8 cellular contexts compared by ENCODE assay signal in the genomic region with DNA sequence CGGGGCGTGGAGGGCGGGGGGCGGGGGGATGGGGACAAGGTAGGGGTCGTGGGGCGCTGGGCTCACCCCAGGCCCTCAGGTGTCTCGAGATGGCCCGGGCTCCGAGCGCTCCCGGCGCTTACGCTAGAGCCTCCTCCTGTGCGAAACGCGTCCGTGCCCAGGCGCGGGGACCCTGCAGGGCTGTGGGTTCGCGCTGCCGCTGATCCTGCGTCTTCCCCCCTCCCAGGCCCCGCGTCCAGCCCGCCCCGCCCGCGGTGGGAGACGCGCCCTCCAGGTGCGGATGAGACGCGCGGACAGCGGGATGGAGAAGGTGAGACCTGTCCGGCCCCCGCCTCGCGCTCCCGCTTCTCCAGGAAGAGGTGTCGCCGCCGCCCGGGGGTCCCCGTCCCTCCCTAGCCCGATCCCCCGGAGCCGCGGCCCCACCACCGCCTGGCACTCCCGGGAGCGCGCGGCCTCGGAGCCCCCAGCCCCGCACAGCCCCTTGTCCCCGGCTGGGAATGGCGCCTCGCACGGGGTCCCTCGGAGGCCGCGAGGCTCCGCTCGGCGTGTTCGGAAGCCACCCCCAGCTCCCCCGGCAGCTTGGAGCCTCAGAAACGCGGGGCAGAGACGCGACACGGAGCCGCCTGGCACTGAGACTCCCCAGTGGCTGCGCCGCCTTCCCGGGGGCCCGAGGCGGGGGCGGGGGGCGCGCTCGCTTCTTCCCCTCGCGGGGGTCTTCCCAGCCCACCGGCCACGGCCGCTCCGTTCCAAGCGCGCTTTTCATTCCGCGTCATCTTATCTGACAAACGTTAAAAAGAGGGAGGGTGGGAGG. TPM values are rescaled to one million over a fixed set of nuclear protein-coding genes. Genes with fewer than 3 reads are reported as not detected.
DNase-seq lines count a peak whose midpoint lies in the region; ATAC-seq and FAIRE-seq lines count a peak whose summit lies in the region.

No MANE protein-coding gene starts in this region.

- H3K36me3 ChIP-seq in NT2/D1 (ENCODE audit: insufficient read depth, insufficient read length, low read length) (no peaks in the 10 kb centered on the region), iPS-15b (ENCODE audit: control insufficient read depth, insufficient read depth, low read length) (no peaks in the 10 kb centered on the region), MG63 (no peaks in the 10 kb centered on the region)

- no peaks in the 10 kb centered on the region for H3K4me1 ChIP-seq in NT2/D1 (ENCODE audit: insufficient read depth, insufficient read length)
- H3K4me1 ChIP-seq in iPS-15b (ENCODE audit: control insufficient read depth, insufficient read depth, low read length) = no peaks in the 10 kb centered on the region

- no peak for FAIRE-seq in frontal cortex (lab: Jason Lieb, UNC)

- DNase-seq in NT2/D1 (ENCODE audit: low read depth, low spot score) (no peak), DMS153 (lab: John Stamatoyannopoulos, UW) (no peak), frontal cortex (ENCODE audit: low spot score in 2 of 2) (no peak), MG63 (no peak)
- peak; percentile 81 for DNase-seq in activated effector memory CD4-positive, alpha-beta T cell treated with anti-CD3 and anti-CD28 coated beads, Interleukin-2, amount 50 U/mL, for 16 hours
- DNase-seq in stimulated activated CD8-positive, alpha-beta memory T cell treated with anti-CD3 and anti-CD28 coated beads, Interleukin-12 subunit alpha, Interleukin-12 subunit beta, amount 100 ng/mL, for 4 hours (ENCODE audit: low read depth) = peak; percentile 36

- H3K9ac ChIP-seq in NT2/D1 (ENCODE audit: insufficient read length, low read depth) (no peak overlapping the region), iPS-15b (ENCODE audit: low read depth, low read length) (no peak overlapping the region)

- peaks cover 28% of the 10 kb centered on the region; the same call in 1 of the 2 replicates for H3K9me3 ChIP-seq in NT2/D1 (ENCODE audit: insufficient read depth, low read length)
- no peaks in the 10 kb centered on the region for H3K9me3 ChIP-seq in iPS-15b (ENCODE audit: control insufficient read depth, insufficient read depth, low read length)
- H3K9me3 ChIP-seq in MG63 = no peaks in the 10 kb centered on the region

- H3K4me3 ChIP-seq in NT2/D1 (ENCODE audit: insufficient read length, low read depth) (peak overlapping the region; percentile 39), iPS-15b (ENCODE audit: low read depth, low read length) (peak overlapping the region; percentile 39), MG63 (no peak overlapping the region)

- H3K27me3 ChIP-seq in NT2/D1 (ENCODE audit: insufficient read depth, insufficient read length) = peaks cover 31% of the 10 kb centered on the region
- peaks cover 21% of the 10 kb centered on the region for H3K27me3 ChIP-seq in iPS-15b (ENCODE audit: control insufficient read depth, insufficient read depth, low read length)
- no peaks in the 10 kb centered on the region for H3K27me3 ChIP-seq in MG63

- no peak for ATAC-seq in HG02588 (IDR thresholded peaks at IDR 0.05; ENCODE audit: unreplicated experiment)

RNA-seq across cellular contexts. Expression of gene TOLLIP, which starts 27.6 kb away (rescaled TPM):
- 18.8 TPM for total RNA-seq in frontal cortex
- total RNA-seq in MG63 (2014; rRNA removed; shearing (Covaris generic); ENCODE audit: low replicate concordance) = 20.6 and 27.3 TPM in 2 replicates

RNA-seq across cellular contexts. Expression of gene BRSK2, which starts 52.7 kb away (rescaled TPM):
- 35.9 TPM for total RNA-seq in frontal cortex
- total RNA-seq in MG63 (2014; rRNA removed; shearing (Covaris generic); ENCODE audit: low replicate concordance) = 4.7 and 6.9 TPM in 2 replicates

Comparison
In these comparisons a context has a peak if more than half of its experiments do, and no peak if none do; other contexts are left out.
1. DNase-seq: peak in activated effector memory CD4-positive, alpha-beta T cell treated with anti-CD3 and anti-CD28 coated beads, Interleukin-2, amount 50 U/mL, for 16 hours (single experiment) and stimulated activated CD8-positive, alpha-beta memory T cell treated with anti-CD3 and anti-CD28 coated beads, Interleukin-12 subunit alpha, Interleukin-12 subunit beta, amount 100 ng/mL, for 4 hours (single experiment); none in NT2/D1 (single experiment), DMS153 (single experiment), frontal cortex (0 of 2) and MG63 (single experiment).